ENCODE assay signal across 16 cellular contexts in genomic region chr12:15453613-15454012, GRCh38.
DNase-seq lines count a peak whose midpoint lies in the region; ATAC-seq and TF ChIP-seq lines count a peak whose summit lies in the region.
"Had no signal": no experiment of that assay in that cellular context is flagged by ENCODE, and none has a peak within 500 bp of the region (broad histone marks: within the 10 kb centered on the region; RNA-seq: fewer than 3 reads in every experiment).

No MANE protein-coding gene starts in this region.

- H4K20me1 ChIP-seq in hepatocyte (ENCODE audit: insufficient read depth, poor library complexity, severe bottlenecking) = no peaks in the 10 kb centered on the region

- H3K4me3 ChIP-seq in GM06990 (replicated peaks; ENCODE audit: low read depth, low read length) = no peak overlapping the region
- H3K4me3 ChIP-seq in hepatocyte = no peak overlapping the region
- no peak overlapping the region for H3K4me3 ChIP-seq in mucosa of descending colon
- H3K4me3 ChIP-seq: vagina had no signal

- no peak overlapping the region for H3K27ac ChIP-seq in hepatocyte
- H3K27ac ChIP-seq: vagina had no signal

- POLR2A ChIA-PET in GM10248 (lab: Yijun Ruan, JAX) = no interaction called here

- H3K27me3 ChIP-seq in GM06990 (replicated peaks; ENCODE audit: control insufficient read depth, insufficient read depth, low read length) = no peaks in the 10 kb centered on the region
- no peaks in the 10 kb centered on the region for H3K27me3 ChIP-seq in hepatocyte
- H3K27me3 ChIP-seq: vagina had no signal

- intact Hi-C loops in head of caudate nucleus (cut with DNase I) (no loop called here), mucosa of descending colon (cut with DNase I, micrococcal nuclease) (no loop called here)

- H3K9me2 ChIP-seq in hepatocyte (replicated peaks; ENCODE audit: insufficient read depth) = no peaks in the 10 kb centered on the region
- H3K9me2 ChIP-seq: SK-N-SH had no signal

- no peaks in the 10 kb centered on the region for H3K4me1 ChIP-seq in hepatocyte (ENCODE audit: insufficient read depth)
- no peaks in the 10 kb centered on the region for H3K4me1 ChIP-seq in mucosa of descending colon (ENCODE audit: low read depth)
- H3K4me1 ChIP-seq: vagina had no signal

- H2AFZ ChIP-seq in hepatocyte = no peak overlapping the region

- peak; percentile 46 for DNase-seq in GM06990 (ENCODE audit: extremely low read depth, insufficient read length)
- DNase-seq in NOMO-1 treated with DMSO at 0.1 percent for 48 hours (lab: John Stamatoyannopoulos, UW; ENCODE audit: unreplicated experiment) = peak; percentile 89
- DNase-seq in GM10248 (ENCODE audit: extremely low spot score) = no peak
- DNase-seq in head of caudate nucleus = no peak
- DNase-seq in hepatocyte (ENCODE audit: low spot score) = no peak
- DNase-seq in mucosa of descending colon = no peak
- DNase-seq: amygdala, dermis blood vessel endothelial cell, immature natural killer cell, NCI-H1436, NCI-H69, SK-N-SH had no signal

- ATAC-seq in GM21360 (IDR thresholded peaks at IDR 0.05; ENCODE audit: unreplicated experiment) (peak; percentile 87), HG03060 (IDR thresholded peaks at IDR 0.05; ENCODE audit: low read depth, unreplicated experiment) (peak; percentile 67), mucosa of descending colon (no peak)
- ATAC-seq: WTC11 had no signal

- CTCF ChIA-PET in GM10248 (lab: Yijun Ruan, JAX) = no interaction called here

- H3K36me3 ChIP-seq in GM06990 (ENCODE audit: control insufficient read depth, insufficient read depth, low read length) (no peaks in the 10 kb centered on the region), hepatocyte (replicated peaks; ENCODE audit: insufficient read depth, low read depth) (no peaks in the 10 kb centered on the region), mucosa of descending colon (ENCODE audit: low read depth) (no peaks in the 10 kb centered on the region)
- H3K36me3 ChIP-seq: vagina had no signal

- no peaks in the 10 kb centered on the region for H3K9me3 ChIP-seq in hepatocyte (ENCODE audit: low read depth)
- peaks cover 13% of the 10 kb centered on the region for H3K9me3 ChIP-seq in mucosa of descending colon

- no peak overlapping the region for H3K4me2 ChIP-seq in hepatocyte
- H3K4me2 ChIP-seq: SK-N-SH had no signal

- H3K79me2 ChIP-seq in hepatocyte = no peaks in the 10 kb centered on the region

- TF ChIP-seq CTCF in GM06990 (IDR thresholded peaks at IDR 0.05; ENCODE audit: insufficient read depth, low read length, poor library complexity, severe bottlenecking) (no peak), GM10248 (IDR thresholded peaks at IDR 0.05; ENCODE audit: control extremely low read depth, extremely low read depth, low read depth, missing control alignments) (no peak), hepatocyte (IDR thresholded peaks at IDR 0.05; ENCODE audit: poor library complexity) (no peak), mucosa of descending colon (IDR thresholded peaks at IDR 0.05) (no peak)

- 50% methylated on average over 1 of the region's 1 CpG for WGBS in hepatocyte (ENCODE audit: low lambda C conversion rate, missing lambda C conversion rate)

Comparison
In these comparisons a context has a peak if more than half of its experiments do, and no peak if none do; other contexts are left out.
1. DNase-seq: peak in GM06990 (single experiment) and NOMO-1 treated with DMSO at 0.1 percent for 48 hours (single experiment); none in GM10248 (single experiment), head of caudate nucleus (0 of 42), hepatocyte (single experiment) and mucosa of descending colon (0 of 3).